In the genomic region with DNA sequence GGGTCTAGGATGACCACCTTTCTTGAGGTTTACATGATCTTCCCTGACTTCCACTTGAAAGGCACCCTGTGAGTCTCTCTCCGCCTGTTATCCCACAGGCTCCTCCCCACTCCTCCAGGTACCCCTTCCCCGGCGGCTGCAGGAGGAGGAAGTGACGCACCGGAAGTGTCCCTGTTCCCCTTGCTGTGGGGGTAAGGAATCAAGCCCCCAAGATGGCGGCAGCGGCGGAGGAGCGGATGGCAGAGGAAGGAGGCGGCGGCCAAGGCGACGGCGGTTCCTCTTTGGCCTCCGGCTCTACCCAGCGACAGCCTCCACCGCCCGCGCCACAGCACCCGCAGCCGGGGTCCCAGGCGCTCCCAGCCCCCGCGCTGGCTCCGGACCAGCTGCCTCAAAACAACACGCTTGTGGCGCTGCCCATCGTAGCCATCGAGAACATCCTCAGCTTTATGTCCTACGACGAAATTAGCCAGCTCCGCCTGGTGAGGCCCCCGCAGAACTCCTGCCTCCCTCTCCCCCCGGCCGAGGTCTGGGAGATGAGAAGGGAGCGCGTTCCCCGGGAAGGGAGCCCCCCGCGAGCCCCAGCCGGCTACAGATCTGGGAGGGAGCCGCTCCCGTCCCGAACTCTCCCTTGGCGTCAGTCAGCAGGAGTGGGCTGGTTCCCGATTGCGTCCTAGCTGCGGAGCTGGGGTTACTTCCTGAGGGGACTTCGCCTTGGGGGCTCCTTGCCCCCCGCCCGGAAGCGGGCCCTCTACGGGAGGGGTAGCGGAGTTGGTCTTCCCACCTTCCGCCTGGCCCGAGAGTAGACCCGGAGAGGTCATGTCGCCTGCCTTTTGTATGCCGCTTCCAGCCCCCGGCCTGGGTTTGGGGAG, we compare ENCODE assay signal across 1 cellular context.
TF ChIP-seq lines count a peak whose summit lies in the region.

A gene with protein sequence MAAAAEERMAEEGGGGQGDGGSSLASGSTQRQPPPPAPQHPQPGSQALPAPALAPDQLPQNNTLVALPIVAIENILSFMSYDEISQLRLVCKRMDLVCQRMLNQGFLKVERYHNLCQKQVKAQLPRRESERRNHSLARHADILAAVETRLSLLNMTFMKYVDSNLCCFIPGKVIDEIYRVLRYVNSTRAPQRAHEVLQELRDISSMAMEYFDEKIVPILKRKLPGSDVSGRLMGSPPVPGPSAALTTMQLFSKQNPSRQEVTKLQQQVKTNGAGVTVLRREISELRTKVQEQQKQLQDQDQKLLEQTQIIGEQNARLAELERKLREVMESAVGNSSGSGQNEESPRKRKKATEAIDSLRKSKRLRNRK (plus strand): TSS at position 194 of the 869 bp plus-strand sequence. CDS start 19 bp downstream, at position 213.

TF ChIP-seq in HepG2, 621 proteins besides CTCF, POLR2A, EP300 and RAD21 (continued from another document and continues in another):
- TF ChIP-seq, protein P1, sequence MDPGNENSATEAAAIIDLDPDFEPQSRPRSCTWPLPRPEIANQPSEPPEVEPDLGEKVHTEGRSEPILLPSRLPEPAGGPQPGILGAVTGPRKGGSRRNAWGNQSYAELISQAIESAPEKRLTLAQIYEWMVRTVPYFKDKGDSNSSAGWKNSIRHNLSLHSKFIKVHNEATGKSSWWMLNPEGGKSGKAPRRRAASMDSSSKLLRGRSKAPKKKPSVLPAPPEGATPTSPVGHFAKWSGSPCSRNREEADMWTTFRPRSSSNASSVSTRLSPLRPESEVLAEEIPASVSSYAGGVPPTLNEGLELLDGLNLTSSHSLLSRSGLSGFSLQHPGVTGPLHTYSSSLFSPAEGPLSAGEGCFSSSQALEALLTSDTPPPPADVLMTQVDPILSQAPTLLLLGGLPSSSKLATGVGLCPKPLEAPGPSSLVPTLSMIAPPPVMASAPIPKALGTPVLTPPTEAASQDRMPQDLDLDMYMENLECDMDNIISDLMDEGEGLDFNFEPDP (CRISPR knock-in tag; conservative IDR thresholded peaks at IDR 0.05), result no peak
- TF ChIP-seq, protein P2, sequence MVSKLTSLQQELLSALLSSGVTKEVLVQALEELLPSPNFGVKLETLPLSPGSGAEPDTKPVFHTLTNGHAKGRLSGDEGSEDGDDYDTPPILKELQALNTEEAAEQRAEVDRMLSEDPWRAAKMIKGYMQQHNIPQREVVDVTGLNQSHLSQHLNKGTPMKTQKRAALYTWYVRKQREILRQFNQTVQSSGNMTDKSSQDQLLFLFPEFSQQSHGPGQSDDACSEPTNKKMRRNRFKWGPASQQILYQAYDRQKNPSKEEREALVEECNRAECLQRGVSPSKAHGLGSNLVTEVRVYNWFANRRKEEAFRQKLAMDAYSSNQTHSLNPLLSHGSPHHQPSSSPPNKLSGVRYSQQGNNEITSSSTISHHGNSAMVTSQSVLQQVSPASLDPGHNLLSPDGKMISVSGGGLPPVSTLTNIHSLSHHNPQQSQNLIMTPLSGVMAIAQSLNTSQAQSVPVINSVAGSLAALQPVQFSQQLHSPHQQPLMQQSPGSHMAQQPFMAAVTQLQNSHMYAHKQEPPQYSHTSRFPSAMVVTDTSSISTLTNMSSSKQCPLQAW (CRISPR knock-in tag; IDR thresholded peaks at IDR 0.05), result peak; percentile 67; the same call in 1 of the 2 replicates
- no peak for TF ChIP-seq MZF1 (CRISPR knock-in tag; IDR thresholded peaks at IDR 0.05; ENCODE audit: borderline replicate concordance)
- TF ChIP-seq, protein P3, sequence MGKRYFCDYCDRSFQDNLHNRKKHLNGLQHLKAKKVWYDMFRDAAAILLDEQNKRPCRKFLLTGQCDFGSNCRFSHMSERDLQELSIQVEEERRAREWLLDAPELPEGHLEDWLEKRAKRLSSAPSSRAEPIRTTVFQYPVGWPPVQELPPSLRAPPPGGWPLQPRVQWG (CRISPR knock-in tag; IDR thresholded peaks at IDR 0.05; ENCODE audit: borderline replicate concordance, low read depth), result no peak
- TF ChIP-seq, protein P4, sequence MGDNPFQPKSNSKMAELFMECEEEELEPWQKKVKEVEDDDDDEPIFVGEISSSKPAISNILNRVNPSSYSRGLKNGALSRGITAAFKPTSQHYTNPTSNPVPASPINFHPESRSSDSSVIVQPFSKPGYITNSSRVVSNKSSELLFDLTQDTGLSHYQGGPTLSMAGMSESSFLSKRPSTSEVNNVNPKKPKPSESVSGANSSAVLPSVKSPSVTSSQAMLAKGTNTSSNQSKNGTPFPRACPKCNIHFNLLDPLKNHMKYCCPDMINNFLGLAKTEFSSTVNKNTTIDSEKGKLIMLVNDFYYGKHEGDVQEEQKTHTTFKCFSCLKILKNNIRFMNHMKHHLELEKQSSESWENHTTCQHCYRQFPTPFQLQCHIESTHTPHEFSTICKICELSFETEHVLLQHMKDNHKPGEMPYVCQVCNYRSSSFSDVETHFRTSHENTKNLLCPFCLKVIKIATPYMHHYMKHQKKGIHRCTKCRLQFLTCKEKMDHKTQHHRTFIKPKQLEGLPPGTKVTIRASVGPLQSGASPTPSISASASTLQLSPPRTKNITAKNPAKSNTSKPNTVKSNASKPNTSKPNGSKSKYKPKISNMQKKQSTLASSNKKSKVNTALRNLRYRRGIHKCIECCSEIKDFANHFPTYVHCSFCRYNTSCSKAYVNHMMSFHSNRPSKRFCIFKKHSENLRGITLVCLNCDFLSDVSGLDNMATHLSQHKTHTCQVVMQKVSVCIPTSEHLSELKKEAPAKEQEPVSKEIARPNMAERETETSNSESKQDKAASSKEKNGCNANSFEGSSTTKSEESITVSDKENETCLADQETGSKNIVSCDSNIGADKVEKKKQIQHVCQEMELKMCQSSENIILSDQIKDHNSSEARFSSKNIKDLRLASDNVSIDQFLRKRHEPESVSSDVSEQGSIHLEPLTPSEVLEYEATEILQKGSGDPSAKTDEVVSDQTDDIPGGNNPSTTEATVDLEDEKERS (CRISPR knock-in tag; IDR thresholded peaks at IDR 0.05), result 0 out of 2 replicates have a peak, but pooled peaks have one; percentile 35
- TF ChIP-seq MEF2D (CRISPR knock-in tag; IDR thresholded peaks at IDR 0.05), result 0 out of 2 replicates have a peak, but pooled peaks have one; percentile 54
- TF ChIP-seq SNAI1 (CRISPR knock-in tag; IDR thresholded peaks at IDR 0.05; ENCODE audit: borderline replicate concordance), result no peak
- 0 out of 2 replicates have a peak, but pooled peaks have one; percentile 51 for TF ChIP-seq HOXA5 (CRISPR knock-in tag; IDR thresholded peaks at IDR 0.05)
- peak; percentile 40; the same call in 1 of the 2 replicates for TF ChIP-seq ZNF253 (CRISPR knock-in tag; IDR thresholded peaks at IDR 0.05; ENCODE audit: borderline replicate concordance)
- TF ChIP-seq MAFG (CRISPR knock-in tag; IDR thresholded peaks at IDR 0.05), result no peak
- TF ChIP-seq, protein P5, sequence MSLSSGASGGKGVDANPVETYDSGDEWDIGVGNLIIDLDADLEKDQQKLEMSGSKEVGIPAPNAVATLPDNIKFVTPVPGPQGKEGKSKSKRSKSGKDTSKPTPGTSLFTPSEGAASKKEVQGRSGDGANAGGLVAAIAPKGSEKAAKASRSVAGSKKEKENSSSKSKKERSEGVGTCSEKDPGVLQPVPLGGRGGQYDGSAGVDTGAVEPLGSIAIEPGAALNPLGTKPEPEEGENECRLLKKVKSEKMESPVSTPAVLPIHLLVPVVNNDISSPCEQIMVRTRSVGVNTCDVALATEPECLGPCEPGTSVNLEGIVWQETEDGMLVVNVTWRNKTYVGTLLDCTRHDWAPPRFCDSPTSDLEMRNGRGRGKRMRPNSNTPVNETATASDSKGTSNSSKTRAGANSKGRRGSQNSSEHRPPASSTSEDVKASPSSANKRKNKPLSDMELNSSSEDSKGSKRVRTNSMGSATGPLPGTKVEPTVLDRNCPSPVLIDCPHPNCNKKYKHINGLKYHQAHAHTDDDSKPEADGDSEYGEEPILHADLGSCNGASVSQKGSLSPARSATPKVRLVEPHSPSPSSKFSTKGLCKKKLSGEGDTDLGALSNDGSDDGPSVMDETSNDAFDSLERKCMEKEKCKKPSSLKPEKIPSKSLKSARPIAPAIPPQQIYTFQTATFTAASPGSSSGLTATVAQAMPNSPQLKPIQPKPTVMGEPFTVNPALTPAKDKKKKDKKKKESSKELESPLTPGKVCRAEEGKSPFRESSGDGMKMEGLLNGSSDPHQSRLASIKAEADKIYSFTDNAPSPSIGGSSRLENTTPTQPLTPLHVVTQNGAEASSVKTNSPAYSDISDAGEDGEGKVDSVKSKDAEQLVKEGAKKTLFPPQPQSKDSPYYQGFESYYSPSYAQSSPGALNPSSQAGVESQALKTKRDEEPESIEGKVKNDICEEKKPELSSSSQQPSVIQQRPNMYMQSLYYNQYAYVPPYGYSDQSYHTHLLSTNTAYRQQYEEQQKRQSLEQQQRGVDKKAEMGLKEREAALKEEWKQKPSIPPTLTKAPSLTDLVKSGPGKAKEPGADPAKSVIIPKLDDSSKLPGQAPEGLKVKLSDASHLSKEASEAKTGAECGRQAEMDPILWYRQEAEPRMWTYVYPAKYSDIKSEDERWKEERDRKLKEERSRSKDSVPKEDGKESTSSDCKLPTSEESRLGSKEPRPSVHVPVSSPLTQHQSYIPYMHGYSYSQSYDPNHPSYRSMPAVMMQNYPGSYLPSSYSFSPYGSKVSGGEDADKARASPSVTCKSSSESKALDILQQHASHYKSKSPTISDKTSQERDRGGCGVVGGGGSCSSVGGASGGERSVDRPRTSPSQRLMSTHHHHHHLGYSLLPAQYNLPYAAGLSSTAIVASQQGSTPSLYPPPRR (CRISPR knock-in tag; IDR thresholded peaks at IDR 0.05; ENCODE audit: borderline replicate concordance), result peak; percentile 46; the same call in 1 of the 2 replicates
- 0 out of 2 replicates have a peak, but pooled peaks have one; percentile 43 for TF ChIP-seq ZNF766 (CRISPR knock-in tag; IDR thresholded peaks at IDR 0.05; ENCODE audit: borderline replicate concordance)
- TF ChIP-seq, protein P6, sequence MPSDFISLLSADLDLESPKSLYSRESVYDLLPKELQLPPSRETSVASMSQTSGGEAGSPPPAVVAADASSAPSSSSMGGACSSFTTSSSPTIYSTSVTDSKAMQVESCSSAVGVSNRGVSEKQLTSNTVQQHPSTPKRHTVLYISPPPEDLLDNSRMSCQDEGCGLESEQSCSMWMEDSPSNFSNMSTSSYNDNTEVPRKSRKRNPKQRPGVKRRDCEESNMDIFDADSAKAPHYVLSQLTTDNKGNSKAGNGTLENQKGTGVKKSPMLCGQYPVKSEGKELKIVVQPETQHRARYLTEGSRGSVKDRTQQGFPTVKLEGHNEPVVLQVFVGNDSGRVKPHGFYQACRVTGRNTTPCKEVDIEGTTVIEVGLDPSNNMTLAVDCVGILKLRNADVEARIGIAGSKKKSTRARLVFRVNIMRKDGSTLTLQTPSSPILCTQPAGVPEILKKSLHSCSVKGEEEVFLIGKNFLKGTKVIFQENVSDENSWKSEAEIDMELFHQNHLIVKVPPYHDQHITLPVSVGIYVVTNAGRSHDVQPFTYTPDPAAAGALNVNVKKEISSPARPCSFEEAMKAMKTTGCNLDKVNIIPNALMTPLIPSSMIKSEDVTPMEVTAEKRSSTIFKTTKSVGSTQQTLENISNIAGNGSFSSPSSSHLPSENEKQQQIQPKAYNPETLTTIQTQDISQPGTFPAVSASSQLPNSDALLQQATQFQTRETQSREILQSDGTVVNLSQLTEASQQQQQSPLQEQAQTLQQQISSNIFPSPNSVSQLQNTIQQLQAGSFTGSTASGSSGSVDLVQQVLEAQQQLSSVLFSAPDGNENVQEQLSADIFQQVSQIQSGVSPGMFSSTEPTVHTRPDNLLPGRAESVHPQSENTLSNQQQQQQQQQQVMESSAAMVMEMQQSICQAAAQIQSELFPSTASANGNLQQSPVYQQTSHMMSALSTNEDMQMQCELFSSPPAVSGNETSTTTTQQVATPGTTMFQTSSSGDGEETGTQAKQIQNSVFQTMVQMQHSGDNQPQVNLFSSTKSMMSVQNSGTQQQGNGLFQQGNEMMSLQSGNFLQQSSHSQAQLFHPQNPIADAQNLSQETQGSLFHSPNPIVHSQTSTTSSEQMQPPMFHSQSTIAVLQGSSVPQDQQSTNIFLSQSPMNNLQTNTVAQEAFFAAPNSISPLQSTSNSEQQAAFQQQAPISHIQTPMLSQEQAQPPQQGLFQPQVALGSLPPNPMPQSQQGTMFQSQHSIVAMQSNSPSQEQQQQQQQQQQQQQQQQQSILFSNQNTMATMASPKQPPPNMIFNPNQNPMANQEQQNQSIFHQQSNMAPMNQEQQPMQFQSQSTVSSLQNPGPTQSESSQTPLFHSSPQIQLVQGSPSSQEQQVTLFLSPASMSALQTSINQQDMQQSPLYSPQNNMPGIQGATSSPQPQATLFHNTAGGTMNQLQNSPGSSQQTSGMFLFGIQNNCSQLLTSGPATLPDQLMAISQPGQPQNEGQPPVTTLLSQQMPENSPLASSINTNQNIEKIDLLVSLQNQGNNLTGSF (CRISPR knock-in tag; IDR thresholded peaks at IDR 0.05), result peak; percentile 71; the same call in 1 of the 2 replicates
- TF ChIP-seq ZNF616 (CRISPR knock-in tag; IDR thresholded peaks at IDR 0.05; ENCODE audit: low read depth), result peak; percentile 85; the same call in 1 of the 2 replicates
- no peak for TF ChIP-seq SMARCE1 (IDR thresholded peaks at IDR 0.05; ENCODE audit: borderline replicate concordance)
- TF ChIP-seq SMARCC2 (IDR thresholded peaks at IDR 0.05), result no peak
- TF ChIP-seq ZNF652 (CRISPR knock-in tag; IDR thresholded peaks at IDR 0.05; ENCODE audit: borderline replicate concordance, low read depth), result no peak
- TF ChIP-seq FOXK1 (CRISPR knock-in tag; IDR thresholded peaks at IDR 0.05; ENCODE audit: borderline replicate concordance, low read depth), result peak; percentile 86; the same call in 1 of the 2 replicates
- no peak for TF ChIP-seq ZBTB21 (CRISPR knock-in tag; IDR thresholded peaks at IDR 0.05)
- no peak for TF ChIP-seq XRCC5 (optimal IDR thresholded peaks at IDR 0.05; ENCODE audit: low read length)
- TF ChIP-seq ZNF761 (CRISPR knock-in tag; conservative IDR thresholded peaks at IDR 0.05), result peak; percentile 68; the same call in 1 of the 2 replicates
- TF ChIP-seq SRSF4 (IDR thresholded peaks at IDR 0.05; ENCODE audit: low read depth, low read length, poor library complexity, severe bottlenecking), result no peak
- peak; percentile 71 for TF ChIP-seq ZNF430 (CRISPR knock-in tag; IDR thresholded peaks at IDR 0.05)
- TF ChIP-seq, protein P7, sequence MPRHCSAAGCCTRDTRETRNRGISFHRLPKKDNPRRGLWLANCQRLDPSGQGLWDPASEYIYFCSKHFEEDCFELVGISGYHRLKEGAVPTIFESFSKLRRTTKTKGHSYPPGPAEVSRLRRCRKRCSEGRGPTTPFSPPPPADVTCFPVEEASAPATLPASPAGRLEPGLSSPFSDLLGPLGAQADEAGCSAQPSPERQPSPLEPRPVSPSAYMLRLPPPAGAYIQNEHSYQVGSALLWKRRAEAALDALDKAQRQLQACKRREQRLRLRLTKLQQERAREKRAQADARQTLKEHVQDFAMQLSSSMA (CRISPR knock-in tag; IDR thresholded peaks at IDR 0.05), result peak; percentile 67; the same call in 1 of the 2 replicates
- TF ChIP-seq, protein P8, sequence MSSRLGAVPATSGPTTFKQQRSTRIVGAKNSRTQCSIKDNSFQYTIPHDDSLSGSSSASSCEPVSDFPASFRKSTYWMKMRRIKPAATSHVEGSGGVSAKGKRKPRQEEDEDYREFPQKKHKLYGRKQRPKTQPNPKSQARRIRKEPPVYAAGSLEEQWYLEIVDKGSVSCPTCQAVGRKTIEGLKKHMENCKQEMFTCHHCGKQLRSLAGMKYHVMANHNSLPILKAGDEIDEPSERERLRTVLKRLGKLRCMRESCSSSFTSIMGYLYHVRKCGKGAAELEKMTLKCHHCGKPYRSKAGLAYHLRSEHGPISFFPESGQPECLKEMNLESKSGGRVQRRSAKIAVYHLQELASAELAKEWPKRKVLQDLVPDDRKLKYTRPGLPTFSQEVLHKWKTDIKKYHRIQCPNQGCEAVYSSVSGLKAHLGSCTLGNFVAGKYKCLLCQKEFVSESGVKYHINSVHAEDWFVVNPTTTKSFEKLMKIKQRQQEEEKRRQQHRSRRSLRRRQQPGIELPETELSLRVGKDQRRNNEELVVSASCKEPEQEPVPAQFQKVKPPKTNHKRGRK (CRISPR knock-in tag; IDR thresholded peaks at IDR 0.05), result no peak
